Comparison of ENCODE assay signal across 20 cellular contexts in genomic region chr10:2861632-2862210, GRCh38.
A peak's percentile ranks its signal among the peaks of the same experiment; 100 is the strongest.
DNase-seq lines count a peak whose midpoint lies in the region; FAIRE-seq and TF ChIP-seq lines count a peak whose summit lies in the region.
"Had no signal": no experiment of that assay in that cellular context is flagged by ENCODE, and none has a peak within 500 bp of the region (broad histone marks: within the 10 kb centered on the region; RNA-seq: fewer than 3 reads in every experiment).

No MANE protein-coding gene starts in this region.

- peak; percentile 36 for DNase-seq in NCI-H1105 treated with DMSO at 0.1 percent for 48 hours (lab: John Stamatoyannopoulos, UW)
- no peak for DNase-seq in NCI-H1105 (lab: John Stamatoyannopoulos, UW)
- DNase-seq in A673 (ENCODE audit: low spot score) = peak; percentile 47
- peak; percentile 78 for DNase-seq in NCI-H187 treated with DMSO at 0.1 percent for 48 hours (lab: John Stamatoyannopoulos, UW)
- peak; percentile 48 for DNase-seq in foreskin melanocyte
- no peak for DNase-seq in GM19239 (ENCODE audit: insufficient read length, low spot score)
- no peak for DNase-seq in cerebellar nuclear complex (lab: John Stamatoyannopoulos, UW)
- DNase-seq in DMS79 treated with DMSO at 0.1 percent for 48 hours (lab: John Stamatoyannopoulos, UW) = no peak
- DNase-seq: CD4-positive, alpha-beta memory T cell; GOT3; Karpas-422; MV-4-11; NCI-H2171 treated with DMSO at 0.1 percent for 48 hours; NCI-H524 treated with DMSO at 0.1 percent for 48 hours; NCI-H82; T-helper 2 cell had no signal

- H3K36me3 ChIP-seq in A673 (ENCODE audit: insufficient read depth, low read length, poor library complexity, severe bottlenecking) = no peaks in the 10 kb centered on the region
- H3K36me3 ChIP-seq: BLaER1 treated with 17β-estradiol and CSF1 and Interleukin-3, amounts not matched to agents 10 nM and 100 nM had no signal

- H3K4me1 ChIP-seq in A673 (ENCODE audit: insufficient read depth, low read length, poor library complexity, severe bottlenecking) = peaks cover 9% of the 10 kb centered on the region

- H3K27me3 ChIP-seq in A673 (replicated peaks; ENCODE audit: insufficient read depth, low read depth, low read length, poor library complexity) = no peaks in the 10 kb centered on the region
- H3K27me3 ChIP-seq: BLaER1 treated with 17β-estradiol and CSF1 and Interleukin-3, amounts not matched to agents 10 nM and 100 nM had no signal

- POLR2A ChIA-PET in A673 (lab: Charles Lee; ENCODE audit: low non-redundant PET) = no interaction called here

- no peak for FAIRE-seq in GM19239 (lab: Jason Lieb, UNC)
- FAIRE-seq: G401.6, GM18507 had no signal

- TF ChIP-seq CTCF in A673 (conservative IDR thresholded peaks at IDR 0.05; ENCODE audit: low read depth, low read length) = no peak

- no TSS peak for BruUV-seq in A673 (replicated peaks; lab: Mats Ljungman, UMichigan)

- no peak overlapping the region for H3K27ac ChIP-seq in A673 (ENCODE audit: low read depth, low read length, poor library complexity, severe bottlenecking)
- H3K27ac ChIP-seq: 22Rv1; BLaER1 treated with 17β-estradiol and CSF1 and Interleukin-3, amounts not matched to agents 10 nM and 100 nM had no signal

- no peak overlapping the region for H3K4me3 ChIP-seq in A673 (ENCODE audit: low read depth, low read length, poor library complexity, severe bottlenecking)
- H3K4me3 ChIP-seq: BLaER1 treated with 17β-estradiol and CSF1 and Interleukin-3, amounts not matched to agents 10 nM and 100 nM had no signal

- H3K9me3 ChIP-seq in A673 (ENCODE audit: low read depth, low read length, poor library complexity, severe bottlenecking) = peaks cover 27% of the 10 kb centered on the region

- CTCF ChIA-PET in A673 (lab: Charles Lee) = no interaction called here

- intact Hi-C loops in A673 (cut with micrococcal nuclease; ENCODE audit: unreplicated experiment) = no loop called here

Comparison
In these comparisons a context has a peak if more than half of its experiments do, and no peak if none do; other contexts are left out.
1. DNase-seq: peak in NCI-H1105 treated with DMSO at 0.1 percent for 48 hours (single experiment), A673 (single experiment), NCI-H187 treated with DMSO at 0.1 percent for 48 hours (single experiment) and foreskin melanocyte (single experiment); none in NCI-H1105 (single experiment), GM19239 (single experiment), cerebellar nuclear complex (0 of 2) and DMS79 treated with DMSO at 0.1 percent for 48 hours (single experiment).